24 cellular contexts compared by ENCODE assay signal in the genomic region with DNA sequence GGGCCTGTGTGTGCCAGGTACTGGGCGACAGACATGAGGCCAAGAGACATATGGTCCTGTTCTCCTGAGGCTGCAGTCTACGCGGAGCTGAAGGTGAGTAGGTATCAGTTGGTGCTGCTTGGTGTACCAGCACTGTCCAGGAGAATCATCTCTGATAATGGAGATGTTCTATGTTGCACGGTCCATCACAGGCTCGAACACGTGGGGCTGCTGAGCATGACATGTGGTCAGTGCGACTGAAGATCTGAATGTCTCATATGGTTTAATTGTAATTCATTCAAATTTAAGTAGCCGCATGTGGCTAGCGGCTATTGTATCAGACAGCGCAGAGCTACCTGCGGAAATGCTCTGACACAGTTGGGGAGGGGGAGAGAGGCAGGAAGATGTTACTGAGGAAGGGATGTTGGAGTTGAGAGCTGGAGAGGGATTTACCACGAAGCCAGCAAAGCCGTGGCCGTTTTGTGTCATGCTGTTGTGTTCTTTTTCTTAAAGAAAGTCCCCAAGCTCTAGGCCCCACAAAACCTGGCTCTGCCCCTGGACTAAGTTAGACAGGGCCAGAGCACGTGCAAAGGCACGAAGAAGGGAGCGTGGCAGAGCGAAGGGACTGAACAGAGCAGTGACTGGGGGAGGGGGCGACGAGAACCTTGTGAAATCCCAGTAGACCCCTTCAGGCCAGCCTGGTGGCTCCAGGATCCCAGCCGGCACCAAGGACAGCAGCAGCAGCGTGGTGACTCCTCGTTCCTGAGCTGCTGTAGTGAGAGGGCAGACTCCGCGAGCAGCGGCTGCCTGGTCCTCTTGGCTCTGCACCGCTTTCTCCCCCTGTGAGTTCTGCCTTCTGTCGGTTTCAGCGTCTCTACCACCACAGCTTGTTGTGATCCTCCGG. TPM values are rescaled to one million over a fixed set of nuclear protein-coding genes. Genes with fewer than 3 reads are reported as not detected.
A peak's percentile ranks its signal among the peaks of the same experiment; 100 is the strongest.
DNase-seq lines count a peak whose midpoint lies in the region; ATAC-seq and TF ChIP-seq lines count a peak whose summit lies in the region.
"Had no signal": no experiment of that assay in that cellular context is flagged by ENCODE, and none has a peak within 500 bp of the region (broad histone marks: within the 10 kb centered on the region; RNA-seq: fewer than 3 reads in every experiment).

No MANE protein-coding gene starts in this region.

- no peaks in the 10 kb centered on the region for H3K79me2 ChIP-seq in H9 (ENCODE audit: insufficient read depth, low read length)
- H3K79me2 ChIP-seq: parathyroid adenoma had no signal

- no peak overlapping the region for H4K5ac ChIP-seq in H9 (ENCODE audit: insufficient read length, low read depth, low read length)

- DNase-seq in H9 (peak; percentile 81), T-helper 17 cell (no peak), glutamatergic neuron (peak; percentile 37), neuronal stem cell (ENCODE audit: low spot score) (no peak), SIG-M5 treated with dmso at 0.1 percent for 504 hours (lab: John Stamatoyannopoulos, UW; ENCODE audit: unreplicated experiment) (no peak), NCI-H2227 treated with DMSO at 0.1 percent for 48 hours (lab: John Stamatoyannopoulos, UW) (no peak)
- DNase-seq in stimulated activated CD4-positive, alpha-beta T cell treated with anti-CD3 and anti-CD28 coated beads, Interleukin-4, amount 100 ng/mL, for 24 hours, result no peak
- DNase-seq: activated effector memory CD4-positive, alpha-beta T cell treated with Interleukin-2 at 50 U/mL for 16 hours; heart right ventricle; left lung; NCI-H1092 treated with DMSO at 0.1 percent for 48 hours; NCI-H2171; NCI-H82; RPMI8226; T-helper 1 cell had no signal

- 0 out of 5 replicates have a peak overlapping the region, but pooled peaks of 1 of the 2 experiments have one; percentile 15 for H3K4me3 Mint-ChIP-seq in H9
- H3K4me3 Mint-ChIP-seq in T-helper 17 cell, result no peak overlapping the region
- no peak overlapping the region for H3K4me3 Mint-ChIP-seq in glutamatergic neuron (ENCODE audit: unreplicated experiment)
- H3K4me3 Mint-ChIP-seq: dendritic cell treated with granulocyte-macrophage colony-stimulating factor and Interleukin-4, amounts not matched to agents 40 ng/mL and 50 ng/mL, for 4 days had no signal

- H2BK5ac ChIP-seq in H9 (ENCODE audit: insufficient read length, low read length), result no peak overlapping the region
- no peak overlapping the region for H2BK5ac ChIP-seq in neuronal stem cell (ENCODE audit: low read length)

- H3K18ac ChIP-seq in H9 (ENCODE audit: insufficient read length, low read depth, low read length) (no peak overlapping the region), neuronal stem cell (ENCODE audit: low read length) (no peak overlapping the region)

- no peak overlapping the region for H3K27ac ChIP-seq in H9 (ENCODE audit: insufficient read length, low read depth, low read length)
- no peak overlapping the region for H3K27ac ChIP-seq in neuronal stem cell (replicated peaks; ENCODE audit: low read length)
- H3K27ac ChIP-seq: BLaER1, esophagus muscularis mucosa, heart right ventricle, HL-60, left lung, parathyroid adenoma, skin epidermis, tibial nerve had no signal

- H2BK12ac ChIP-seq in H9 (ENCODE audit: insufficient read length, low read depth, low read length), result no peak overlapping the region
- H2BK12ac ChIP-seq in neuronal stem cell (ENCODE audit: low read length), result no peak overlapping the region

- H4K8ac ChIP-seq in H9 (replicated peaks; ENCODE audit: insufficient read length, low read depth, low read length), result no peak overlapping the region
- H4K8ac ChIP-seq in neuronal stem cell (ENCODE audit: low read depth, low read length), result no peak overlapping the region

- H3K9me3 Mint-ChIP-seq in H9 (no peaks in the 10 kb centered on the region; a peak in 1 of 5 replicates), glutamatergic neuron (ENCODE audit: unreplicated experiment) (peaks cover 2% of the 10 kb centered on the region)
- H3K9me3 Mint-ChIP-seq: dendritic cell treated with granulocyte-macrophage colony-stimulating factor and Interleukin-4, amounts not matched to agents 40 ng/mL and 50 ng/mL, for 4 days had no signal

- no peak overlapping the region for H3K56ac ChIP-seq in H9 (ENCODE audit: insufficient read length, low read depth, low read length)

- peaks cover 31 to 41% of the 10 kb centered on the region in 2 experiments for H3K4me1 Mint-ChIP-seq in H9
- peaks cover 8% of the 10 kb centered on the region for H3K4me1 Mint-ChIP-seq in T-helper 17 cell
- peaks cover 11% of the 10 kb centered on the region for H3K4me1 Mint-ChIP-seq in glutamatergic neuron (ENCODE audit: low read depth, unreplicated experiment)

- no peak overlapping the region for H3T11ph ChIP-seq in H9 (ENCODE audit: low read length)

- H2AFZ ChIP-seq in H9 (ENCODE audit: low read length), result no peak overlapping the region
- H2AFZ ChIP-seq in neuronal stem cell (ENCODE audit: low read length), result peak overlapping the region; percentile 58
- H2AFZ ChIP-seq: parathyroid adenoma had no signal

- peaks cover 23% of the 10 kb centered on the region for H3K27me3 Mint-ChIP-seq in H9 (ENCODE audit: low read depth)
- peaks cover 56% of the 10 kb centered on the region for H3K27me3 Mint-ChIP-seq in T-helper 17 cell
- H3K27me3 Mint-ChIP-seq in glutamatergic neuron (ENCODE audit: unreplicated experiment), result peaks cover 7% of the 10 kb centered on the region

- no peak for ATAC-seq in T-helper 17 cell
- ATAC-seq in GM18907 (IDR thresholded peaks at IDR 0.05; ENCODE audit: unreplicated experiment), result no peak
- ATAC-seq: heart right ventricle, left lung had no signal

- no peak overlapping the region for H3K4me3 ChIP-seq in neuronal stem cell (ENCODE audit: low read length in 2 of 2)
- H3K4me3 ChIP-seq: BLaER1, esophagus muscularis mucosa, heart right ventricle, left lung, skin epidermis, tibial nerve had no signal

- H3K9ac ChIP-seq in H9 (ENCODE audit: extremely low read depth, insufficient read length, low read length) (no peak overlapping the region), neuronal stem cell (ENCODE audit: low read depth, low read length, poor library complexity) (no peak overlapping the region)
- H3K9ac ChIP-seq: BLaER1, parathyroid adenoma had no signal

- H3K79me1 ChIP-seq in H9 (ENCODE audit: insufficient read depth, low read depth, low read length, poor library complexity, severe bottlenecking), result no peaks in the 10 kb centered on the region
- H3K79me1 ChIP-seq in neuronal stem cell (ENCODE audit: low read depth, low read length), result no peaks in the 10 kb centered on the region

- no peak overlapping the region for H2BK120ac ChIP-seq in H9 (ENCODE audit: low read depth, low read length, poor library complexity, severe bottlenecking)
- no peak overlapping the region for H2BK120ac ChIP-seq in neuronal stem cell (ENCODE audit: low read depth, low read length)

- H3K27me3 ChIP-seq in H9 (ENCODE audit: insufficient read depth, low read length), result no peaks in the 10 kb centered on the region
- H3K27me3 ChIP-seq in neuronal stem cell (ENCODE audit: control insufficient read depth in 3 of 3, insufficient read depth in 3 of 3, low read depth in 1 of 3, low read length in 3 of 3), result peaks cover 0 to 26% (median 0%) of the 10 kb centered on the region in 3 experiments
- H3K27me3 ChIP-seq: BLaER1 had no signal

- H3K9me3 ChIP-seq in H9 (ENCODE audit: control insufficient read depth, low read depth, low read length) (no peaks in the 10 kb centered on the region), T-helper 17 cell (ENCODE audit: control insufficient read depth, low read length, poor library complexity, severe bottlenecking) (no peaks in the 10 kb centered on the region), neuronal stem cell (replicated peaks in 1 of 2; ENCODE audit: control insufficient read depth in 2 of 2, insufficient read depth in 1 of 2, low read depth in 1 of 2, low read length in 2 of 2) (peaks cover 0 to 2% of the 10 kb centered on the region in 2 donors)
- H3K9me3 ChIP-seq: BLaER1, esophagus muscularis mucosa, heart right ventricle, left lung, tibial nerve had no signal

- no peak overlapping the region for H3K4ac ChIP-seq in H9 (ENCODE audit: low read depth, low read length)
- no peak overlapping the region for H3K4ac ChIP-seq in neuronal stem cell (ENCODE audit: low read length)

- no peak overlapping the region for H3K27ac Mint-ChIP-seq in H9
- peak overlapping the region; percentile 79 for H3K27ac Mint-ChIP-seq in T-helper 17 cell
- no peak overlapping the region for H3K27ac Mint-ChIP-seq in glutamatergic neuron (ENCODE audit: unreplicated experiment)
- H3K27ac Mint-ChIP-seq: dendritic cell treated with granulocyte-macrophage colony-stimulating factor and Interleukin-4, amounts not matched to agents 40 ng/mL and 50 ng/mL, for 4 days had no signal

- H3K4me2 ChIP-seq in H9 (ENCODE audit: insufficient read depth, insufficient read length, low read length), result no peak overlapping the region
- no peak overlapping the region for H3K4me2 ChIP-seq in neuronal stem cell (ENCODE audit: insufficient read depth, low read length, poor library complexity, severe bottlenecking)
- H3K4me2 ChIP-seq: BLaER1 had no signal

- H3K23ac ChIP-seq in H9 (ENCODE audit: insufficient read length, low read depth, low read length) (no peak overlapping the region), neuronal stem cell (ENCODE audit: low read depth, low read length, poor library complexity) (peak overlapping the region; percentile 58)

- H3K36me3 Mint-ChIP-seq in H9 (ENCODE audit: insufficient read depth in 1 of 3, low read depth in 3 of 3) (no peaks in the 10 kb centered on the region; a peak in 1 of 7 replicates), T-helper 17 cell (ENCODE audit: low read depth) (no peaks in the 10 kb centered on the region), glutamatergic neuron (ENCODE audit: unreplicated experiment) (peaks cover 7% of the 10 kb centered on the region)

- H3K4me1 ChIP-seq in H9 (ENCODE audit: insufficient read depth, low read length), result peaks cover 3% of the 10 kb centered on the region; the same call in 1 of the 2 replicates
- no peaks in the 10 kb centered on the region for H3K4me1 ChIP-seq in neuronal stem cell (ENCODE audit: control insufficient read depth in 2 of 2, insufficient read depth in 1 of 2, low read depth in 1 of 2, low read length in 2 of 2)
- H3K4me1 ChIP-seq: BLaER1, esophagus muscularis mucosa, parathyroid adenoma, tibial nerve had no signal

- H3K14ac ChIP-seq in H9 (ENCODE audit: insufficient read depth, low read length), result no peak overlapping the region
- H3K14ac ChIP-seq in neuronal stem cell (ENCODE audit: low read length), result no peak overlapping the region

- no peaks in the 10 kb centered on the region for H3K23me2 ChIP-seq in H9 (ENCODE audit: insufficient read length, low read depth, low read length, poor library complexity, severe bottlenecking)

- no peak overlapping the region for H2BK15ac ChIP-seq in H9 (ENCODE audit: low read depth, low read length)
- H2BK15ac ChIP-seq in neuronal stem cell (ENCODE audit: low read length), result no peak overlapping the region

- no peak overlapping the region for H2BK20ac ChIP-seq in H9 (ENCODE audit: low read depth, low read length, poor library complexity, severe bottlenecking)

- H2AK5ac ChIP-seq in H9 (ENCODE audit: insufficient read length, low read length), result no peak overlapping the region
- no peak overlapping the region for H2AK5ac ChIP-seq in neuronal stem cell (ENCODE audit: low read depth, low read length)

- no peaks in the 10 kb centered on the region for H4K20me1 ChIP-seq in H9 (ENCODE audit: control insufficient read depth, insufficient read depth, insufficient read length)
- H4K20me1 ChIP-seq: BLaER1 had no signal

- H3K36me3 ChIP-seq in neuronal stem cell (replicated peaks in 1 of 2; ENCODE audit: control insufficient read depth in 2 of 2, insufficient read depth in 2 of 2, low read length in 2 of 2), result no peaks in the 10 kb centered on the region
- H3K36me3 ChIP-seq: BLaER1, esophagus muscularis mucosa, heart right ventricle, left lung, tibial nerve had no signal

- H4K91ac ChIP-seq in H9 (ENCODE audit: insufficient read length, low read depth, low read length) (no peak overlapping the region), neuronal stem cell (ENCODE audit: low read depth, low read length, poor library complexity) (no peak overlapping the region)

- no peak for TF ChIP-seq CTCF in H9 (conservative IDR thresholded peaks at IDR 0.05)
- no peak for TF ChIP-seq CTCF in glutamatergic neuron (IDR thresholded peaks at IDR 0.05; ENCODE audit: partially characterized antibody, unreplicated experiment)

- WGBS in H9 (ENCODE audit: extremely low coverage, insufficient read length, low lambda C conversion rate), result no CpG with 5 or more reads among the region's 30 CpGs
- no CpG with 5 or more reads among the region's 30 CpGs for WGBS in neuronal stem cell (ENCODE audit: extremely low coverage in 2 of 2, insufficient read length in 2 of 2, insufficient replicate concordance in 1 of 2), 2 donors

RNA-seq across cellular contexts. Expression of a gene that starts 20.0 kb away (rescaled TPM):
- total RNA-seq in H9 (2021), result 0.35 and 0.87 TPM in 2 replicates
- total RNA-seq in T-helper 17 cell, result 1 to 10 TPM in 1 of 2 donors, under 1 TPM in 1; 0.77 to 2.0 TPM
- total RNA-seq in glutamatergic neuron (ENCODE audit: unreplicated experiment), result 0.98 TPM
- polyA plus RNA-seq in neuronal stem cell (2013, experiment 1 of 2), result 3.5 TPM
- 3.6 TPM for polyA plus RNA-seq in neuronal stem cell (2013, experiment 2 of 2)
- total RNA-seq: astrocyte, heart right ventricle had no signal

Comparison
In these comparisons a context has a peak if more than half of its experiments do, and no peak if none do; other contexts are left out.
1. DNase-seq: peak in H9 (single experiment) and glutamatergic neuron (single experiment); none in T-helper 17 cell (0 of 3), neuronal stem cell (single experiment), stimulated activated CD4-positive, alpha-beta T cell treated with anti-CD3 and anti-CD28 coated beads, Interleukin-4, amount 100 ng/mL, for 24 hours (single experiment), SIG-M5 treated with dmso at 0.1 percent for 504 hours (single experiment) and NCI-H2227 treated with DMSO at 0.1 percent for 48 hours (single experiment).